19 cellular contexts compared by ENCODE assay signal in genomic region chrX:7074908-7075204, GRCh38.
DNase-seq lines count a peak whose midpoint lies in the region; ATAC-seq, FAIRE-seq and TF ChIP-seq lines count a peak whose summit lies in the region.
"Had no signal": no experiment of that assay in that cellular context is flagged by ENCODE, and none has a peak within 500 bp of the region (broad histone marks: within the 10 kb centered on the region; RNA-seq: fewer than 3 reads in every experiment).

No MANE protein-coding gene starts in this region.

- H3K9ac ChIP-seq in HepG2 (ENCODE audit: insufficient read depth, low read depth, low read length) = no peak overlapping the region
- no peak overlapping the region for H3K9ac ChIP-seq in SK-N-SH

- POLR2A ChIA-PET in HepG2 (lab: Yijun Ruan, JAX) (no interaction called here), SK-N-SH (lab: Yijun Ruan, JAX) (no interaction called here)

- H3F3A ChIP-seq in SK-N-SH (replicated peaks; ENCODE audit: insufficient read depth) = no peaks in the 10 kb centered on the region

- intact Hi-C loops in right lobe of liver (cut with DNase I) (no loop called here), HepG2 (cut with micrococcal nuclease; ENCODE audit: unreplicated experiment) (no loop called here)

- H3K36me3 ChIP-seq in right lobe of liver (no peaks in the 10 kb centered on the region), HepG2 (replicated peaks in 1 of 2; ENCODE audit: control insufficient read depth in 1 of 2, insufficient read depth in 2 of 2, low read length in 2 of 2) (no peaks in the 10 kb centered on the region; a peak in 1 of 5 replicates), SK-N-SH (replicated peaks in 1 of 2; ENCODE audit: control insufficient read depth in 1 of 2, insufficient read depth in 2 of 2, low read length in 1 of 2) (no peaks in the 10 kb centered on the region)

- TF ChIP-seq POLR2A in right lobe of liver (IDR thresholded peaks at IDR 0.05) (no peak), HepG2 (IDR thresholded peaks at IDR 0.05; ENCODE audit: insufficient read depth in 1 of 2, low read depth in 2 of 2, low read length in 2 of 2) (no peak)

- CTCF ChIA-PET in HepG2 (lab: Yijun Ruan, JAX; ENCODE audit: low intra/inter-chr PET ratio, low total read pairs) (no interaction called here), SK-N-SH (lab: Yijun Ruan, JAX) (no interaction called here)

- H3K36me3 Mint-ChIP-seq in chondrocyte (ENCODE audit: low read depth) = peaks cover 10% of the 10 kb centered on the region
- peaks cover 30% of the 10 kb centered on the region for H3K36me3 Mint-ChIP-seq in nephron (ENCODE audit: low read depth)

- H3K9me3 Mint-ChIP-seq in chondrocyte (ENCODE audit: low read depth) (no peaks in the 10 kb centered on the region), nephron (no peaks in the 10 kb centered on the region)

- H3K27ac Mint-ChIP-seq in chondrocyte (ENCODE audit: unreplicated experiment) = no peak overlapping the region
- peak overlapping the region in 2 of 3 experiments; percentile 23 to 63 for H3K27ac Mint-ChIP-seq in nephron

- H3K27ac ChIP-seq in right lobe of liver (peak overlapping the region in 2 of 3 donors; percentile 3 to 5), HepG2 (ENCODE audit: extremely low read length, insufficient read depth, low read length) (no peak overlapping the region), SK-N-SH (ENCODE audit: low read depth in 2 of 2, low read length in 1 of 2) (no peak overlapping the region)

- DNase-seq in right lobe of liver (no peak), HepG2 (ENCODE audit: low spot score) (no peak), chondrocyte (ENCODE audit: low spot score) (no peak), medulla oblongata (ENCODE audit: extremely low spot score) (no peak), SK-N-SH (no peak)
- DNase-seq: 8988T, GF-D8, H7, Kasumi-1, NCI-H1105 treated with DMSO at 0.1 percent for 48 hours, NCI-H1694 treated with DMSO at 0.1 percent for 48 hours, NCI-H2107, NCI-H2227 treated with DMSO at 0.1 percent for 48 hours, NCI-H524, Right ventricle myocardium superior had no signal

- H3K79me2 ChIP-seq in HepG2 (ENCODE audit: insufficient read depth, low read length) (no peaks in the 10 kb centered on the region), SK-N-SH (ENCODE audit: insufficient read depth) (no peaks in the 10 kb centered on the region)

- FAIRE-seq in HepG2 (lab: Jason Lieb, UNC) = no peak

- H3K4me1 ChIP-seq in right lobe of liver (peaks cover 0 to 64% (median 20%) of the 10 kb centered on the region in 4 donors), HepG2 (ENCODE audit: insufficient read depth, low read length) (no peaks in the 10 kb centered on the region), SK-N-SH (ENCODE audit: control insufficient read depth in 1 of 2, insufficient read depth in 2 of 2, low read depth in 1 of 2, low read length in 1 of 2) (no peaks in the 10 kb centered on the region)

- no peaks in the 10 kb centered on the region for H3K27me3 Mint-ChIP-seq in chondrocyte (ENCODE audit: low read depth)
- no peaks in the 10 kb centered on the region for H3K27me3 Mint-ChIP-seq in nephron (ENCODE audit: low read depth)

- H3K9me2 ChIP-seq in SK-N-SH = no peaks in the 10 kb centered on the region

- in situ Hi-C loops in HepG2 (cut with HindIII; ENCODE audit: extremely low pct_ligation_motif_present, low pct_unique_long_range_greater_than_20kb) = no loop called here

- BruUV-seq in HepG2 (replicated peaks; lab: Mats Ljungman, UMichigan) = no TSS peak

- no peak overlapping the region for H3K4me2 ChIP-seq in HepG2 (ENCODE audit: low read depth, low read length)
- H3K4me2 ChIP-seq in SK-N-SH = no peak overlapping the region

- ATAC-seq in right lobe of liver (no peak), HepG2 (no peak), HG03520 (IDR thresholded peaks at IDR 0.05; ENCODE audit: unreplicated experiment) (no peak), GM21515 (IDR thresholded peaks at IDR 0.05; ENCODE audit: unreplicated experiment) (no peak)
- ATAC-seq: Panc1 had no signal

- TF ChIP-seq EP300 in HepG2 (IDR thresholded peaks at IDR 0.05; ENCODE audit: low read depth in 2 of 2, low read length in 2 of 2) (no peak), HepG2 (CRISPR knock-in tag; IDR thresholded peaks at IDR 0.05; ENCODE audit: borderline replicate concordance) (no peak), SK-N-SH (IDR thresholded peaks at IDR 0.05; ENCODE audit: borderline replicate concordance in 1 of 2, low read depth in 1 of 2, low read length in 1 of 2) (no peak)

- WGBS in right lobe of liver (ENCODE audit: insufficient coverage, low coverage, low lambda C conversion rate, missing lambda C conversion rate) = 75% methylated on average over 1 of the region's 1 CpG
- 100% methylated on average over 1 of the region's 1 CpG for WGBS in HepG2 (ENCODE audit: low lambda C conversion rate)
- WGBS in SK-N-SH (ENCODE audit: low lambda C conversion rate) = 100% methylated on average over 1 of the region's 1 CpG

- H3K27me3 ChIP-seq in right lobe of liver (no peaks in the 10 kb centered on the region), HepG2 (ENCODE audit: control insufficient read depth in 1 of 2, insufficient read depth in 2 of 2, low read length in 2 of 2) (no peaks in the 10 kb centered on the region), SK-N-SH (ENCODE audit: insufficient read depth) (no peaks in the 10 kb centered on the region)

- no peak overlapping the region for H3K4me3 ChIP-seq in right lobe of liver
- H3K4me3 ChIP-seq in HepG2 (replicated peaks in 1 of 3; ENCODE audit: insufficient read depth in 1 of 3, low read depth in 2 of 3, low read length in 3 of 3) = no peak overlapping the region
- no peak overlapping the region for H3K4me3 ChIP-seq in SK-N-SH (ENCODE audit: low read depth in 2 of 2, low read length in 1 of 2)

- TF ChIP-seq RAD21 in HepG2 (CRISPR knock-in tag; IDR thresholded peaks at IDR 0.05) (no peak), SK-N-SH (IDR thresholded peaks at IDR 0.05; ENCODE audit: low read length) (no peak)

- H3K4me3 Mint-ChIP-seq in chondrocyte (ENCODE audit: unreplicated experiment) (no peak overlapping the region), nephron (no peak overlapping the region)

- H4K20me1 ChIP-seq in HepG2 (ENCODE audit: insufficient read depth, low read length) (no peaks in the 10 kb centered on the region), SK-N-SH (ENCODE audit: insufficient read depth) (peaks cover 14% of the 10 kb centered on the region)

- no peak overlapping the region for H2AFZ ChIP-seq in HepG2 (ENCODE audit: low read length)
- H2AFZ ChIP-seq in SK-N-SH (ENCODE audit: low read depth) = no peak overlapping the region

- H3K9me3 ChIP-seq in right lobe of liver (no peaks in the 10 kb centered on the region), HepG2 (ENCODE audit: low read length) (no peaks in the 10 kb centered on the region), SK-N-SH (no peaks in the 10 kb centered on the region)

- peaks cover 4% of the 10 kb centered on the region for H3K4me1 Mint-ChIP-seq in chondrocyte (ENCODE audit: low read depth)
- H3K4me1 Mint-ChIP-seq in nephron = peaks cover 5% of the 10 kb centered on the region

- TF ChIP-seq CTCF in right lobe of liver (IDR thresholded peaks at IDR 0.05) (no peak), HepG2 (CRISPR knock-in tag; IDR thresholded peaks at IDR 0.05) (no peak), chondrocyte (IDR thresholded peaks at IDR 0.05) (peak; percentile 36), nephron (IDR thresholded peaks at IDR 0.05; ENCODE audit: unreplicated experiment in 3 of 3) (peak in 1 of 3 experiments; percentile 5), SK-N-SH (IDR thresholded peaks at IDR 0.05) (no peak)

TF ChIP-seq in HepG2, 621 proteins besides CTCF, POLR2A, EP300 and RAD21 (continues in another document):
- TF ChIP-seq ZNF513 (CRISPR knock-in tag; conservative IDR thresholded peaks at IDR 0.05) = no peak

TF ChIP-seq in SK-N-SH, 30 proteins besides CTCF, POLR2A, EP300 and RAD21 (continues in another document):
- TF ChIP-seq NRF1 (IDR thresholded peaks at IDR 0.05; ENCODE audit: low read depth, low read length) (no peak), PBX3 (IDR thresholded peaks at IDR 0.05) (no peak), JUND (IDR thresholded peaks at IDR 0.05) (no peak), MXI1 (IDR thresholded peaks at IDR 0.05; ENCODE audit: low read depth, low read length) (no peak), RFX5 (IDR thresholded peaks at IDR 0.05; ENCODE audit: low read length) (no peak), TAF1 (IDR thresholded peaks at IDR 0.05; ENCODE audit: borderline replicate concordance, low read depth, low read length) (no peak), FOXJ3 (CRISPR knock-in tag; IDR thresholded peaks at IDR 0.05) (no peak), RCOR1 (IDR thresholded peaks at IDR 0.05; ENCODE audit: low read length) (no peak), FOSL2 (IDR thresholded peaks at IDR 0.05; ENCODE audit: borderline replicate concordance, low read depth) (no peak), CHD2 (IDR thresholded peaks at IDR 0.05; ENCODE audit: low read length, partially characterized antibody) (no peak), ZBTB33 (IDR thresholded peaks at IDR 0.05; ENCODE audit: borderline replicate concordance, low read depth) (no peak)

Comparison
In these comparisons a context has a peak if more than half of its experiments do, and no peak if none do; other contexts are left out.
1. H3K27ac ChIP-seq: peak in right lobe of liver (2 of 3); none in HepG2 (single experiment) and SK-N-SH (0 of 2).